8 cellular contexts compared by ENCODE assay signal in the genomic region with DNA sequence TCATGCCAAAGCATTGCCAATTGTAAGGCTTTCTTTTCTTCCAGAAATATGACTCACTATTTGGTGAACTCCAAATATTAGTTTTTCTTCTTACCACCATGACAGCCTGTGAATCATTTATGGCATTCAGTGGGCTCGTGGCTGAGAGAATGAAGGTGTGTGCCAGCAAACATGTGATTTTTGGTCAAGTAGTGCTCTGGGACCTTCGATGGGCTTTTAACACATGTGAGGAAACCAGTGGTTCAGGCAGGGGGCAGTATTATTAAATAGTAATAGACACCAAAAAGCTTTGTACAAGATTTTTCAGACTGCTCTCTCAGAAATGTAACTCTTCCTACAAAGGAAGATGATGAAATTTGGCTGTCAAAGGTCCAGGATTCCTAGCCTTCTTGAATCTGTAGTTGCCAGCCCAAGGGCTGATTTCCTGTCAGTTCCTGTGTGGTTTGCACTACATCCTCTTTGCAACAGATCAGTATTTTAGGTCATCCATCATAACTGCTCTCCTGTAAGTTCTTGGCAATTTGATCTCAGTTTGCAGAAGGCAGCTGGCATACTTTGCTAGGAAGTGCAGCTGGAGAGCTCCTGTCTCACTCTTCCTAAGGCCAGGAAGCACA.
DNase-seq lines count a peak whose midpoint lies in the region; ATAC-seq and TF ChIP-seq lines count a peak whose summit lies in the region.

No MANE protein-coding gene starts in this region.

- ATAC-seq in SK-N-SH treated with all-trans-retinoic acid at 6 μM for 48 hours (peak; percentile 84), GM21576 (IDR thresholded peaks at IDR 0.05; ENCODE audit: unreplicated experiment) (no peak)
- ATAC-seq in stimulated activated naive CD8-positive, alpha-beta T cell treated with anti-CD3 and anti-CD28 coated beads, Interleukin-15, Interleukin-2, amounts not matched to agents 100 U/mL and 50 U/mL, for 24 hours, result peak; percentile 84

- peaks cover 18% of the 10 kb centered on the region for H3K4me1 Mint-ChIP-seq in type B pancreatic cell (ENCODE audit: unreplicated experiment)

- no peaks in the 10 kb centered on the region for H3K27me3 Mint-ChIP-seq in type B pancreatic cell

- no peaks in the 10 kb centered on the region for H3K9me3 Mint-ChIP-seq in type B pancreatic cell

- H3K36me3 Mint-ChIP-seq in type B pancreatic cell, result no peaks in the 10 kb centered on the region

- DNase-seq in CMK (ENCODE audit: low read depth), result peak; percentile 95
- peak; percentile 99 for DNase-seq in HS-5 (ENCODE audit: low read depth)
- peak; percentile 31 for DNase-seq in central memory CD4-positive, alpha-beta T cell
- DNase-seq in lung microvascular endothelial cell (ENCODE audit: low read depth in 2 of 2), result peak; percentile 86 to 100
- peak; percentile 59 for DNase-seq in stimulated activated naive CD8-positive, alpha-beta T cell treated with anti-CD3 and anti-CD28 coated beads, Interleukin-15, Interleukin-2, amounts not matched to agents 100 U/mL and 50 U/mL, for 24 hours
- DNase-seq in type B pancreatic cell (ENCODE audit: extremely low spot score, unreplicated experiment), result no peak

- no peak for TF ChIP-seq CTCF in type B pancreatic cell (conservative IDR thresholded peaks at IDR 0.05)

- H3K4me3 Mint-ChIP-seq in type B pancreatic cell, result no peak overlapping the region

- H3K27ac Mint-ChIP-seq in type B pancreatic cell, result no peak overlapping the region

TF ChIP-seq in SK-N-SH treated with all-trans-retinoic acid at 6 μM for 48 hours, 23 proteins besides CTCF, POLR2A, EP300 and RAD21:
- TF ChIP-seq GLIS3 (CRISPR knock-in tag; IDR thresholded peaks at IDR 0.05) (no peak), ZC3H10 (CRISPR knock-in tag; IDR thresholded peaks at IDR 0.05) (no peak), BACH2 (CRISPR knock-in tag; IDR thresholded peaks at IDR 0.05; ENCODE audit: borderline replicate concordance) (no peak), ZNF565 (CRISPR knock-in tag; conservative IDR thresholded peaks at IDR 0.05; ENCODE audit: low read depth) (0 out of 2 replicates have a peak, but pooled peaks have one; percentile 29), ZFP3 (CRISPR knock-in tag; IDR thresholded peaks at IDR 0.05) (0 out of 2 replicates have a peak, but pooled peaks have one; percentile 28), ZNF8 (CRISPR knock-in tag; IDR thresholded peaks at IDR 0.05) (no peak), ISL1 (CRISPR knock-in tag; IDR thresholded peaks at IDR 0.05) (peak; percentile 73), TCF4 (CRISPR knock-in tag; IDR thresholded peaks at IDR 0.05; ENCODE audit: borderline replicate concordance) (no peak)
- TF ChIP-seq, protein P1, sequence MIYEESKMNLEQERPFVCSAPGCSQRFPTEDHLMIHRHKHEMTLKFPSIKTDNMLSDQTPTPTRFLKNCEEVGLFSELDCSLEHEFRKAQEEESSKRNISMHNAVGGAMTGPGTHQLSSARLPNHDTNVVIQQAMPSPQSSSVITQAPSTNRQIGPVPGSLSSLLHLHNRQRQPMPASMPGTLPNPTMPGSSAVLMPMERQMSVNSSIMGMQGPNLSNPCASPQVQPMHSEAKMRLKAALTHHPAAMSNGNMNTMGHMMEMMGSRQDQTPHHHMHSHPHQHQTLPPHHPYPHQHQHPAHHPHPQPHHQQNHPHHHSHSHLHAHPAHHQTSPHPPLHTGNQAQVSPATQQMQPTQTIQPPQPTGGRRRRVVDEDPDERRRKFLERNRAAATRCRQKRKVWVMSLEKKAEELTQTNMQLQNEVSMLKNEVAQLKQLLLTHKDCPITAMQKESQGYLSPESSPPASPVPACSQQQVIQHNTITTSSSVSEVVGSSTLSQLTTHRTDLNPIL (CRISPR knock-in tag; IDR thresholded peaks at IDR 0.05; ENCODE audit: low read depth), result no peak
- TF ChIP-seq, protein P2, sequence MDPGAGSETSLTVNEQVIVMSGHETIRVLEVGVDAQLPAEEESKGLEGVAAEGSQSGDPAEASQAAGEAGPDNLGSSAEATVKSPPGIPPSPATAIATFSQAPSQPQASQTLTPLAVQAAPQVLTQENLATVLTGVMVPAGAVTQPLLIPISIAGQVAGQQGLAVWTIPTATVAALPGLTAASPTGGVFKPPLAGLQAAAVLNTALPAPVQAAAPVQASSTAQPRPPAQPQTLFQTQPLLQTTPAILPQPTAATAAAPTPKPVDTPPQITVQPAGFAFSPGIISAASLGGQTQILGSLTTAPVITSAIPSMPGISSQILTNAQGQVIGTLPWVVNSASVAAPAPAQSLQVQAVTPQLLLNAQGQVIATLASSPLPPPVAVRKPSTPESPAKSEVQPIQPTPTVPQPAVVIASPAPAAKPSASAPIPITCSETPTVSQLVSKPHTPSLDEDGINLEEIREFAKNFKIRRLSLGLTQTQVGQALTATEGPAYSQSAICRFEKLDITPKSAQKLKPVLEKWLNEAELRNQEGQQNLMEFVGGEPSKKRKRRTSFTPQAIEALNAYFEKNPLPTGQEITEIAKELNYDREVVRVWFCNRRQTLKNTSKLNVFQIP (CRISPR knock-in tag; IDR thresholded peaks at IDR 0.05; ENCODE audit: borderline replicate concordance, low read depth), result 0 out of 2 replicates have a peak, but pooled peaks have one; percentile 48
- TF ChIP-seq, protein P3, sequence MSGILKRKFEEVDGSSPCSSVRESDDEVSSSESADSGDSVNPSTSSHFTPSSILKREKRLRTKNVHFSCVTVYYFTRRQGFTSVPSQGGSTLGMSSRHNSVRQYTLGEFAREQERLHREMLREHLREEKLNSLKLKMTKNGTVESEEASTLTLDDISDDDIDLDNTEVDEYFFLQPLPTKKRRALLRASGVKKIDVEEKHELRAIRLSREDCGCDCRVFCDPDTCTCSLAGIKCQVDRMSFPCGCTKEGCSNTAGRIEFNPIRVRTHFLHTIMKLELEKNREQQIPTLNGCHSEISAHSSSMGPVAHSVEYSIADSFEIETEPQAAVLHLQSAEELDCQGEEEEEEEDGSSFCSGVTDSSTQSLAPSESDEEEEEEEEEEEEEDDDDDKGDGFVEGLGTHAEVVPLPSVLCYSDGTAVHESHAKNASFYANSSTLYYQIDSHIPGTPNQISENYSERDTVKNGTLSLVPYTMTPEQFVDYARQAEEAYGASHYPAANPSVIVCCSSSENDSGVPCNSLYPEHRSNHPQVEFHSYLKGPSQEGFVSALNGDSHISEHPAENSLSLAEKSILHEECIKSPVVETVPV (CRISPR knock-in tag; IDR thresholded peaks at IDR 0.05), result no peak
TF ChIP-seq in SK-N-SH treated with all-trans-retinoic acid at 6 μM for 48 hours: peak in this region for 4.
